1 cellular context compared by ENCODE assay signal in genomic region chr3:46359748-46360509, GRCh38.
TF ChIP-seq lines count a peak whose summit lies in the region.

No MANE protein-coding gene starts in this region.

TF ChIP-seq in K562, 482 proteins besides CTCF, POLR2A, EP300 and RAD21 (continued from another document):
- TF ChIP-seq ZBTB43 (CRISPR knock-in tag; IDR thresholded peaks at IDR 0.05) (no peak), PKNOX1 (IDR thresholded peaks at IDR 0.05) (0 out of 2 replicates have a peak, but pooled peaks have one; percentile 12), SPI1 (IDR thresholded peaks at IDR 0.05; ENCODE audit: borderline replicate concordance, low read depth, low read length) (peak; percentile 39; the same call in 1 of the 2 replicates), CREB5 (CRISPR knock-in tag; IDR thresholded peaks at IDR 0.05) (no peak)
